ENCODE assay signal across 14 cellular contexts in genomic region chr16:30764086-30764485, GRCh38. TPM values are rescaled to one million over a fixed set of nuclear protein-coding genes. Genes with fewer than 3 reads are reported as not detected.
DNase-seq lines count a peak whose midpoint lies in the region; ATAC-seq and TF ChIP-seq lines count a peak whose summit lies in the region.
"Had no signal": no experiment of that assay in that cellular context is flagged by ENCODE, and none has a peak within 500 bp of the region (broad histone marks: within the 10 kb centered on the region; RNA-seq: fewer than 3 reads in every experiment).

No MANE protein-coding gene starts in this region.

- whole genome bisulfite sequencing in endodermal cell (ENCODE audit: insufficient coverage in 1 of 2, insufficient read length in 1 of 2), 2 experiments = 96 to 97% methylated on average over 9 to 11 of the region's 11 CpGs

- H3K9me3 ChIP-seq in RWPE2 (ENCODE audit: severe bottlenecking) (no peaks in the 10 kb centered on the region), endodermal cell (ENCODE audit: control insufficient read depth, low read length) (no peaks in the 10 kb centered on the region)

- H3K36me3 Mint-ChIP-seq in activated naive CD4-positive, alpha-beta T cell treated with anti-CD3 and anti-CD28 coated beads, Interleukin-2, amount 10 ng/mL, durations not matched to agents 7 days and 5 days = peaks cover 37% of the 10 kb centered on the region
- H3K36me3 Mint-ChIP-seq in endodermal cell (ENCODE audit: low read depth) (peaks cover 75% of the 10 kb centered on the region), progenitor cell of endocrine pancreas (ENCODE audit: insufficient read depth) (peaks cover 21% of the 10 kb centered on the region)

- H3K4me1 Mint-ChIP-seq in activated naive CD4-positive, alpha-beta T cell treated with anti-CD3 and anti-CD28 coated beads, Interleukin-2, amount 10 ng/mL, durations not matched to agents 7 days and 5 days = peaks cover 26% of the 10 kb centered on the region
- H3K4me1 Mint-ChIP-seq in endodermal cell (peaks cover 13% of the 10 kb centered on the region), progenitor cell of endocrine pancreas (ENCODE audit: low read depth) (peaks cover 20% of the 10 kb centered on the region)

- H3K27ac ChIP-seq in RWPE2 (ENCODE audit: poor library complexity, severe bottlenecking) (no peak overlapping the region), endodermal cell (ENCODE audit: low read depth, low read length) (no peak overlapping the region), substantia nigra (ENCODE audit: low read depth, low read length, poor library complexity, severe bottlenecking) (no peak overlapping the region)
- H3K27ac ChIP-seq: foreskin keratinocyte had no signal

- H3K9ac ChIP-seq in endodermal cell (ENCODE audit: extremely low read depth, low read length, poor library complexity, severe bottlenecking) = no peak overlapping the region

- no peaks in the 10 kb centered on the region for H3K9me3 Mint-ChIP-seq in activated naive CD4-positive, alpha-beta T cell treated with anti-CD3 and anti-CD28 coated beads, Interleukin-2, amount 10 ng/mL, durations not matched to agents 7 days and 5 days
- H3K9me3 Mint-ChIP-seq in endodermal cell (no peaks in the 10 kb centered on the region), progenitor cell of endocrine pancreas (ENCODE audit: low read depth) (no peaks in the 10 kb centered on the region)

- no peak overlapping the region for H3K4me3 ChIP-seq in RWPE2 (ENCODE audit: severe bottlenecking)
- peak overlapping the region; percentile 97 for H3K4me3 ChIP-seq in endodermal cell (ENCODE audit: low read length)
- H3K4me3 ChIP-seq in foreskin fibroblast (ENCODE audit: low read depth in 1 of 2, low read length in 2 of 2) = no peak overlapping the region

- H3K27me3 ChIP-seq in RWPE2 (ENCODE audit: insufficient read depth, poor library complexity, severe bottlenecking) = no peaks in the 10 kb centered on the region
- no peaks in the 10 kb centered on the region for H3K27me3 ChIP-seq in endodermal cell (ENCODE audit: control insufficient read depth, insufficient read depth, low read length, poor library complexity, severe bottlenecking)
- H3K27me3 ChIP-seq: foreskin keratinocyte had no signal

- H3K27me3 Mint-ChIP-seq in activated naive CD4-positive, alpha-beta T cell treated with anti-CD3 and anti-CD28 coated beads, Interleukin-2, amount 10 ng/mL, durations not matched to agents 7 days and 5 days = no peaks in the 10 kb centered on the region
- H3K27me3 Mint-ChIP-seq in endodermal cell (ENCODE audit: insufficient read depth) = no peaks in the 10 kb centered on the region
- H3K27me3 Mint-ChIP-seq in progenitor cell of endocrine pancreas = no peaks in the 10 kb centered on the region

- H3K27ac Mint-ChIP-seq in activated naive CD4-positive, alpha-beta T cell treated with anti-CD3 and anti-CD28 coated beads, Interleukin-2, amount 10 ng/mL, durations not matched to agents 7 days and 5 days = peak overlapping the region; percentile 16
- H3K27ac Mint-ChIP-seq in endodermal cell (no peak overlapping the region), progenitor cell of endocrine pancreas (peak overlapping the region; percentile 56)

- H3K4me3 Mint-ChIP-seq in activated naive CD4-positive, alpha-beta T cell treated with anti-CD3 and anti-CD28 coated beads, Interleukin-2, amount 10 ng/mL, durations not matched to agents 7 days and 5 days = peak overlapping the region; percentile 64
- H3K4me3 Mint-ChIP-seq in endodermal cell = peak overlapping the region; percentile 85
- peak overlapping the region; percentile 66 for H3K4me3 Mint-ChIP-seq in progenitor cell of endocrine pancreas (ENCODE audit: low read depth)

- no peak for ATAC-seq in RWPE2 (ENCODE audit: low read depth)
- ATAC-seq in HG03432 (IDR thresholded peaks at IDR 0.05; ENCODE audit: unreplicated experiment) = no peak
- ATAC-seq: foreskin keratinocyte had no signal

- no peak for DNase-seq in activated naive CD4-positive, alpha-beta T cell treated with anti-CD3 and anti-CD28 coated beads, Interleukin-2, amount 10 ng/mL, durations not matched to agents 7 days and 5 days
- DNase-seq in activated naive CD4-positive, alpha-beta T cell (lab: John Stamatoyannopoulos, UW) = no peak
- DNase-seq in RWPE2 (ENCODE audit: low spot score) (peak; percentile 29), endodermal cell (no peak), progenitor cell of endocrine pancreas (ENCODE audit: low spot score, unreplicated experiment) (no peak), foreskin fibroblast (no peak), substantia nigra (lab: John Stamatoyannopoulos, UW) (no peak)
- DNase-seq: activated CD4-positive, CD25-positive, alpha-beta regulatory T cell treated with anti-CD3 and anti-CD28 coated beads, Interleukin-2, amount 50 U/mL, for 72 hours; activated effector memory CD4-positive, alpha-beta T cell treated with Interleukin-2 at 50 U/mL for 16 hours; effector CD8-positive, alpha-beta T cell; foreskin keratinocyte; NCI-H1417 treated with DMSO at 0.1 percent for 48 hours; NCI-H446 had no signal

- H3K36me3 ChIP-seq in RWPE2 (ENCODE audit: low read depth) (peaks cover 63% of the 10 kb centered on the region), endodermal cell (ENCODE audit: control insufficient read depth, insufficient read depth, low read length) (peaks cover 75% of the 10 kb centered on the region)

- no peak for TF ChIP-seq CTCF in RWPE2 (IDR thresholded peaks at IDR 0.05; ENCODE audit: poor library complexity, severe bottlenecking)
- no peak for TF ChIP-seq CTCF in endodermal cell (conservative IDR thresholded peaks at IDR 0.05)
- TF ChIP-seq CTCF in progenitor cell of endocrine pancreas (IDR thresholded peaks at IDR 0.05; ENCODE audit: unreplicated experiment) = no peak
- TF ChIP-seq CTCF in foreskin fibroblast (IDR thresholded peaks at IDR 0.05; ENCODE audit: low read depth, low read length) = no peak

- peaks cover 10% of the 10 kb centered on the region for H3K4me1 ChIP-seq in RWPE2 (ENCODE audit: insufficient read depth, poor library complexity, severe bottlenecking)
- peaks cover 8% of the 10 kb centered on the region for H3K4me1 ChIP-seq in endodermal cell (ENCODE audit: control insufficient read depth, insufficient read depth, low read length)

- CTCF ChIA-PET in activated naive CD4-positive, alpha-beta T cell treated with anti-CD3 and anti-CD28 coated beads, Interleukin-2, amount 10 ng/mL, durations not matched to agents 7 days and 5 days (lab: Charles Lee) = interaction anchor here (0.9 to 1.1 kb wide), 2 partner anchors 20 to 50 kb away, joined by 3 read pairs; no protein-coding TSS in a partner anchor

RNA-seq across cellular contexts. Expression of gene RNF40, which starts 2.0 kb away (rescaled TPM):
- total RNA-seq in endodermal cell (10 to 100 TPM; 88.4 to 95.8 TPM), progenitor cell of endocrine pancreas (137 and 155 TPM in 2 replicates)
- 89.1 TPM for polyA plus RNA-seq in endodermal cell (2013, experiment 1 of 2)
- 85.4 TPM for polyA plus RNA-seq in endodermal cell (2013, experiment 2 of 2)

RNA-seq across cellular contexts. Expression of gene CFAP119, which starts 2.2 kb away (rescaled TPM):
- total RNA-seq in endodermal cell = 10 to 100 TPM in 1 of 2 donors, 1 to 10 TPM in 1; 6.9 to 12.6 TPM
- 8.2 TPM for polyA plus RNA-seq in endodermal cell (2013, experiment 1 of 2)
- 9.1 TPM for polyA plus RNA-seq in endodermal cell (2013, experiment 2 of 2)
- 19.3 and 22.2 TPM in 2 replicates for total RNA-seq in progenitor cell of endocrine pancreas

RNA-seq across cellular contexts. Expression of gene PHKG2, which starts 15.9 kb away (rescaled TPM):
- 10 to 100 TPM; 49.8 to 54.8 TPM for total RNA-seq in endodermal cell
- polyA plus RNA-seq in endodermal cell (2013, experiment 1 of 2) = 33.9 TPM
- 33.8 TPM for polyA plus RNA-seq in endodermal cell (2013, experiment 2 of 2)
- 53.5 and 61.8 TPM in 2 replicates for total RNA-seq in progenitor cell of endocrine pancreas

RNA-seq across cellular contexts. Expression of gene ZNF629, which starts 22.9 kb away (rescaled TPM):
- total RNA-seq in endodermal cell = 10 to 100 TPM; 31.8 to 33.3 TPM
- polyA plus RNA-seq in endodermal cell (2013, experiment 1 of 2) = 24.3 TPM
- 24.7 TPM for polyA plus RNA-seq in endodermal cell (2013, experiment 2 of 2)
- total RNA-seq in progenitor cell of endocrine pancreas = 33.0 and 35.0 TPM in 2 replicates
